17 cellular contexts compared by ENCODE assay signal in genomic region chr1:86016076-86016746, GRCh38.
DNase-seq lines count a peak whose midpoint lies in the region; ATAC-seq, FAIRE-seq and TF ChIP-seq lines count a peak whose summit lies in the region.
"Had no signal": no experiment of that assay in that cellular context is flagged by ENCODE, and none has a peak within 500 bp of the region (broad histone marks: within the 10 kb centered on the region; RNA-seq: fewer than 3 reads in every experiment).

No MANE protein-coding gene starts in this region.

- H3K9me3 Mint-ChIP-seq in GM23338, result no peaks in the 10 kb centered on the region
- H3K9me3 Mint-ChIP-seq in activated T-helper 1 cell treated with anti-CD3 and anti-CD28 coated beads, Interleukin-12 subunit alpha, Interleukin-12 subunit beta, Interleukin-2, Interleukin-4 antibody, amounts not matched to agents 30 ng/mL and 10 ng/mL and 1 ng/mL, durations not matched to agents 14 hours and 24 hours and 36 hours, result no peaks in the 10 kb centered on the region
- H3K9me3 Mint-ChIP-seq in mesothelial cell of epicardium, result no peaks in the 10 kb centered on the region

- WGBS in GM12878 (ENCODE audit: insufficient coverage, insufficient replicate concordance, low lambda C conversion rate, missing lambda C conversion rate), result 60% methylated on average over 2 of the region's 2 CpGs

- no peak overlapping the region for H3K9ac ChIP-seq in GM12878 (ENCODE audit: control insufficient read depth, insufficient read depth, low read length)

- no peak for TF ChIP-seq RAD21 in GM12878 (IDR thresholded peaks at IDR 0.05; ENCODE audit: insufficient read depth, low read depth, low read length)

- TF ChIP-seq POLR2A in GM12878 (IDR thresholded peaks at IDR 0.05; ENCODE audit: low read depth, low read length), result no peak

- intact Hi-C loops in GM12878 (cut with micrococcal nuclease; ENCODE audit: unreplicated experiment), result loop anchor here (5.0 kb wide), 2 partner anchors 309 to 404 kb away; partner anchors contain the start of gene ZNHIT6
- intact Hi-C loops in activated T-helper 1 cell treated with anti-CD3 and anti-CD28 coated beads, Interleukin-12 subunit alpha, Interleukin-12 subunit beta, Interleukin-2, Interleukin-4 antibody, amounts not matched to agents 30 ng/mL and 10 ng/mL and 1 ng/mL, durations not matched to agents 14 hours and 24 hours and 36 hours (cut with micrococcal nuclease), result no loop called here

- TF ChIP-seq CTCF in GM12878 (IDR thresholded peaks at IDR 0.05 in 2 of 3, conservative IDR thresholded peaks at IDR 0.05 in 1 of 3; ENCODE audit: control insufficient read depth in 2 of 3, extremely low read depth in 1 of 3, insufficient read depth in 1 of 3, low read depth in 3 of 3, low read length in 3 of 3), result no peak
- TF ChIP-seq CTCF in GM23338 (conservative IDR thresholded peaks at IDR 0.05; ENCODE audit: low read depth in 2 of 2), result no peak
- no peak for TF ChIP-seq CTCF in mesothelial cell of epicardium (IDR thresholded peaks at IDR 0.05; ENCODE audit: unreplicated experiment)

- ATAC-seq in GM18858 (IDR thresholded peaks at IDR 0.05; ENCODE audit: unreplicated experiment) (peak; percentile 81), GM21529 (IDR thresholded peaks at IDR 0.05; ENCODE audit: unreplicated experiment) (peak; percentile 65), HG03045 (IDR thresholded peaks at IDR 0.05; ENCODE audit: unreplicated experiment) (peak; percentile 66), GM12878 (peak; percentile 77), GM23338 (no peak)

- H3K4me1 ChIP-seq in GM12878 (ENCODE audit: control insufficient read depth, insufficient read depth, low read length), result peaks cover 16% of the 10 kb centered on the region; the same call in 1 of the 2 replicates
- no peaks in the 10 kb centered on the region for H3K4me1 ChIP-seq in GM23338 (ENCODE audit: insufficient read depth)
- H3K4me1 ChIP-seq: right atrium auricular region, suprapubic skin had no signal

- no peak for TF ChIP-seq EP300 in GM12878 (IDR thresholded peaks at IDR 0.05; ENCODE audit: borderline replicate concordance in 1 of 2, control insufficient read depth in 1 of 2, low read depth in 2 of 2, low read length in 2 of 2)

- H3K4me1 Mint-ChIP-seq in GM23338 (no peaks in the 10 kb centered on the region), mesothelial cell of epicardium (no peaks in the 10 kb centered on the region)
- H3K4me1 Mint-ChIP-seq in activated T-helper 1 cell treated with anti-CD3 and anti-CD28 coated beads, Interleukin-12 subunit alpha, Interleukin-12 subunit beta, Interleukin-2, Interleukin-4 antibody, amounts not matched to agents 30 ng/mL and 10 ng/mL and 1 ng/mL, durations not matched to agents 14 hours and 24 hours and 36 hours (ENCODE audit: low read depth), result no peaks in the 10 kb centered on the region
- H3K4me1 Mint-ChIP-seq: CD4-positive, CD25-positive, alpha-beta regulatory T cell had no signal

- POLR2A ChIA-PET in GM12878 (lab: Charles Lee), result no interaction called here

- peak overlapping the region; percentile 62 for H3K27ac ChIP-seq in GM12878 (ENCODE audit: control insufficient read depth, insufficient read depth)
- H3K27ac ChIP-seq in GM23338 (ENCODE audit: low read depth), result no peak overlapping the region
- H3K27ac ChIP-seq: right atrium auricular region, suprapubic skin had no signal

- H3K36me3 Mint-ChIP-seq in GM23338 (ENCODE audit: low read depth), result no peaks in the 10 kb centered on the region
- no peaks in the 10 kb centered on the region for H3K36me3 Mint-ChIP-seq in activated T-helper 1 cell treated with anti-CD3 and anti-CD28 coated beads, Interleukin-12 subunit alpha, Interleukin-12 subunit beta, Interleukin-2, Interleukin-4 antibody, amounts not matched to agents 30 ng/mL and 10 ng/mL and 1 ng/mL, durations not matched to agents 14 hours and 24 hours and 36 hours (ENCODE audit: low read depth)
- H3K36me3 Mint-ChIP-seq in mesothelial cell of epicardium, result no peaks in the 10 kb centered on the region
- H3K36me3 Mint-ChIP-seq: CD4-positive, CD25-positive, alpha-beta regulatory T cell had no signal

- CTCF ChIA-PET in GM12878 (lab: Yijun Ruan, JAX), result interaction anchor here (0.6 to 4.5 kb wide), 6 partner anchors 72 to 708 kb away, joined by 3 to 54 read pairs (median 4); no protein-coding TSS in a partner anchor

- in situ Hi-C loops in GM12878 (cut with MboI), result loop anchor here (5.0 to 25.0 kb wide), 2 partner anchors 124 to 704 kb away; no protein-coding TSS in a partner anchor

- SMC1A ChIA-PET in GM12878 (lab: Charles Lee; ENCODE audit: uncharacterized antibody, unreplicated experiment), result interaction anchor here (0.6 to 4.5 kb wide), 7 partner anchors 16 to 708 kb away, joined by 3 to 30 read pairs (median 3); no protein-coding TSS in a partner anchor

- H3K9me2 ChIP-seq in GM23338 (ENCODE audit: insufficient read depth), result no peaks in the 10 kb centered on the region

- H3K9me3 ChIP-seq in GM12878 (replicated peaks; ENCODE audit: control insufficient read depth, insufficient read depth, low read length) (no peaks in the 10 kb centered on the region), MG63 (no peaks in the 10 kb centered on the region)
- H3K9me3 ChIP-seq: right atrium auricular region, suprapubic skin had no signal

- H4K20me1 ChIP-seq in GM12878 (ENCODE audit: control insufficient read depth, insufficient read depth) (no peaks in the 10 kb centered on the region), GM23338 (replicated peaks; ENCODE audit: insufficient read depth) (no peaks in the 10 kb centered on the region)

- no peak overlapping the region for H3K4me3 Mint-ChIP-seq in GM23338
- no peak overlapping the region for H3K4me3 Mint-ChIP-seq in activated T-helper 1 cell treated with anti-CD3 and anti-CD28 coated beads, Interleukin-12 subunit alpha, Interleukin-12 subunit beta, Interleukin-2, Interleukin-4 antibody, amounts not matched to agents 30 ng/mL and 10 ng/mL and 1 ng/mL, durations not matched to agents 14 hours and 24 hours and 36 hours
- no peak overlapping the region for H3K4me3 Mint-ChIP-seq in mesothelial cell of epicardium
- H3K4me3 Mint-ChIP-seq: CD4-positive, CD25-positive, alpha-beta regulatory T cell had no signal

- no peak overlapping the region for H3K4me3 ChIP-seq in GM12878
- H3K4me3 ChIP-seq in GM23338, result no peak overlapping the region
- H3K4me3 ChIP-seq in MG63, result no peak overlapping the region
- H3K4me3 ChIP-seq: right atrium auricular region, suprapubic skin had no signal

- DNase-seq in GM12878 (ENCODE audit: low read depth, low spot score), result no peak
- DNase-seq in GM23338 (ENCODE audit: low spot score), result no peak
- no peak for DNase-seq in activated T-helper 1 cell treated with anti-CD3 and anti-CD28 coated beads, Interleukin-12 subunit alpha, Interleukin-12 subunit beta, Interleukin-2, Interleukin-4 antibody, amounts not matched to agents 30 ng/mL and 10 ng/mL and 1 ng/mL, durations not matched to agents 14 hours and 24 hours and 36 hours (ENCODE audit: low spot score)
- no peak for DNase-seq in MG63
- DNase-seq in mesothelial cell of epicardium (ENCODE audit: low spot score in 2 of 2, unreplicated experiment in 2 of 2), result no peak
- DNase-seq: CD4-positive, CD25-positive, alpha-beta regulatory T cell; kidney; NCI-H1105; NCI-H526 treated with DMSO at 0.1 percent for 48 hours; SHP77 treated with DMSO at 0.1 percent for 48 hours had no signal

- H3K36me3 ChIP-seq in GM12878 (ENCODE audit: control insufficient read depth in 2 of 2, insufficient read depth in 2 of 2, low read length in 1 of 2) (no peaks in the 10 kb centered on the region), GM23338 (ENCODE audit: insufficient read depth) (no peaks in the 10 kb centered on the region), MG63 (no peaks in the 10 kb centered on the region)
- H3K36me3 ChIP-seq: right atrium auricular region, suprapubic skin had no signal

- H3K79me2 ChIP-seq in GM12878 (ENCODE audit: control insufficient read depth, insufficient read depth, low read length), result no peaks in the 10 kb centered on the region
- H3K79me2 ChIP-seq in GM23338 (replicated peaks; ENCODE audit: insufficient read depth), result no peaks in the 10 kb centered on the region

- H2AFZ ChIP-seq in GM12878 (ENCODE audit: control insufficient read depth, low read depth, low read length), result peak overlapping the region; percentile 48; the same call in 1 of the 2 replicates
- no peak overlapping the region for H2AFZ ChIP-seq in GM23338

- BruUV-seq in GM12878 (replicated peaks; lab: Mats Ljungman, UMichigan), result no TSS peak

- H3K27ac Mint-ChIP-seq in GM23338 (no peak overlapping the region), mesothelial cell of epicardium (no peak overlapping the region)
- no peak overlapping the region for H3K27ac Mint-ChIP-seq in activated T-helper 1 cell treated with anti-CD3 and anti-CD28 coated beads, Interleukin-12 subunit alpha, Interleukin-12 subunit beta, Interleukin-2, Interleukin-4 antibody, amounts not matched to agents 30 ng/mL and 10 ng/mL and 1 ng/mL, durations not matched to agents 14 hours and 24 hours and 36 hours
- H3K27ac Mint-ChIP-seq: CD4-positive, CD25-positive, alpha-beta regulatory T cell had no signal

- H3K4me2 ChIP-seq in GM12878 (ENCODE audit: control insufficient read depth, insufficient read depth) (peak overlapping the region; percentile 21; the same call in 1 of the 2 replicates), GM23338 (no peak overlapping the region)

- RAD21 ChIA-PET in GM12878 (lab: Charles Lee; ENCODE audit: unreplicated experiment), result interaction anchor here (1.2 kb wide), 1 partner anchor 121 kb away, joined by 3 read pairs; no protein-coding TSS in a partner anchor

- H3K27me3 Mint-ChIP-seq in GM23338 (ENCODE audit: insufficient read depth, low read depth, poor library complexity), result peaks cover 2% of the 10 kb centered on the region
- no peaks in the 10 kb centered on the region for H3K27me3 Mint-ChIP-seq in activated T-helper 1 cell treated with anti-CD3 and anti-CD28 coated beads, Interleukin-12 subunit alpha, Interleukin-12 subunit beta, Interleukin-2, Interleukin-4 antibody, amounts not matched to agents 30 ng/mL and 10 ng/mL and 1 ng/mL, durations not matched to agents 14 hours and 24 hours and 36 hours (ENCODE audit: insufficient read depth)
- H3K27me3 Mint-ChIP-seq in mesothelial cell of epicardium (ENCODE audit: low read depth), result no peaks in the 10 kb centered on the region
- H3K27me3 Mint-ChIP-seq: CD4-positive, CD25-positive, alpha-beta regulatory T cell had no signal

- FAIRE-seq in GM12878 (lab: Jason Lieb, UNC), result peak; percentile 89
- FAIRE-seq: frontal cortex, H1, kidney had no signal

- no peaks in the 10 kb centered on the region for H3K27me3 ChIP-seq in GM12878 (replicated peaks in 1 of 2; ENCODE audit: control insufficient read depth in 2 of 2, insufficient read depth in 2 of 2, low read length in 1 of 2)
- H3K27me3 ChIP-seq in GM23338 (ENCODE audit: insufficient read depth), result no peaks in the 10 kb centered on the region
- no peaks in the 10 kb centered on the region for H3K27me3 ChIP-seq in MG63
- H3K27me3 ChIP-seq: right atrium auricular region, suprapubic skin had no signal

- H3F3A ChIP-seq in GM23338 (replicated peaks; ENCODE audit: low read depth), result no peaks in the 10 kb centered on the region

TF ChIP-seq in GM23338, 12 proteins besides CTCF, POLR2A, EP300 and RAD21 (continues in another document):
- no peak for TF ChIP-seq STAT1 (IDR thresholded peaks at IDR 0.05; ENCODE audit: unreplicated experiment)
